29 cellular contexts compared by ENCODE assay signal in the genomic region with DNA sequence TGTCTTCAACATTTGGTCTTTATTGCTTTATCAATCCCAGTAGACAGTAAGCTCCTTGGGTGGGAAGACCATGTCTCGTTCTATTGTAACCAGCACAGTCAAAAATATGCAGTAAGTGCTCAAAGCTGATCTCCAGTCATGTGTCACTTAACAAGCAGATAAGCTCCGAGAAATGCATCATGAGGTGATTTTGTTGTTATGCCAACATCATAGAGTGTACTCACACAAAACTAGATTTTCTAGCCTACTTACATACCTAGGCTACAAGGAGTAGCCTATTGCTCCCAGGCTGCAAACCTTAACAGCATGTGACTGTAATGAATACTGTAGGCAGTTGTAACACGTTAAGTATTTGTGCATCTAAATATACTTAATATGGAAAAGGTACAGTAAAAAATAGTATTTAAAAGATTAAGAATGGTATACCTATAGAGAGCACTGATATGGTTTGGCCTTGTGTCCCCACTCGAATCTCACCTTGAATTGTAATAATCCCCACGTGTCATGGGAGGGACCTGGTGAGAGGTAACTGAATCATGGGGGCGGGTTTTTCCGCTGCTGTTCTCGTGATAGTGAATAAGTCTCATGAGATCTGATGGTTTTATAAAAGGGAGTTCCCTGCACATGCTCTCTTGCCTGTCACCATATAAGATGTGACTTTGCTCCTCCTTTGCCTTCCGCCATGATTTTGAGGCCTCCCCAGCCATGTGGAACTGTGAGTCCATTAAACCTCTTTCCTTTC.
"Had no signal": no experiment of that assay in that cellular context is flagged by ENCODE, and none has a peak within 500 bp of the region (broad histone marks: within the 10 kb centered on the region; RNA-seq: fewer than 3 reads in every experiment).

No MANE protein-coding gene starts in this region.

- H3K4me3 ChIP-seq: breast epithelium, gastrocnemius medialis, skin epidermis, suprapubic skin, tibial artery, uterus had no signal

- H3K36me3 Mint-ChIP-seq: activated naive CD4-positive, alpha-beta T cell treated with anti-CD3 and anti-CD28 coated beads, Interleukin-2, amount 10 ng/mL, durations not matched to agents 7 days and 5 days; memory B cell had no signal

- H3K4me1 ChIP-seq: breast epithelium, gastrocnemius medialis, parathyroid adenoma, suprapubic skin, uterus had no signal

- H3K9me3 Mint-ChIP-seq: activated CD4-positive, alpha-beta T cell treated with anti-CD3 and anti-CD28 coated beads, Interleukin-2, amount 10 ng/mL, durations not matched to agents 24 days and 14 days; activated naive CD4-positive, alpha-beta T cell treated with anti-CD3 and anti-CD28 coated beads, Interleukin-2, amount 10 ng/mL, durations not matched to agents 7 days and 5 days; activated T-helper 1 cell treated with anti-CD3 and anti-CD28 coated beads, Interleukin-12 subunit alpha, Interleukin-12 subunit beta, Interleukin-2, Interleukin-4 antibody, amounts not matched to agents 30 ng/mL and 10 ng/mL and 1 ng/mL, durations not matched to agents 14 hours and 24 hours and 36 hours; naive thymus-derived CD4-positive, alpha-beta T cell; T-helper 1 cell treated with Interleukin-12 subunit alpha and Interleukin-12 subunit beta and Interleukin-4 antibody, amounts not matched to agents 30 μg/mL and 1 μg/mL, for 36 hours had no signal

- ATAC-seq: gastrocnemius medialis; naive thymus-derived CD4-positive, alpha-beta T cell; sciatic nerve had no signal

- H3K27me3 ChIP-seq: breast epithelium, gastrocnemius medialis, suprapubic skin, tibial artery, uterus had no signal

- H3K4me1 Mint-ChIP-seq: activated CD4-positive, alpha-beta T cell treated with anti-CD3 and anti-CD28 coated beads, Interleukin-2, amount 10 ng/mL, durations not matched to agents 24 days and 14 days; activated naive CD4-positive, alpha-beta T cell treated with anti-CD3 and anti-CD28 coated beads, Interleukin-2, amount 10 ng/mL, durations not matched to agents 7 days and 5 days; memory B cell; naive thymus-derived CD4-positive, alpha-beta T cell had no signal

- H3K27me3 Mint-ChIP-seq: activated CD4-positive, alpha-beta T cell treated with anti-CD3 and anti-CD28 coated beads, Interleukin-2, amount 10 ng/mL, durations not matched to agents 24 days and 14 days; activated naive CD4-positive, alpha-beta T cell treated with anti-CD3 and anti-CD28 coated beads, Interleukin-2, amount 10 ng/mL, durations not matched to agents 7 days and 5 days; memory B cell; naive thymus-derived CD4-positive, alpha-beta T cell had no signal

- H3K9me3 ChIP-seq: breast epithelium, gastrocnemius medialis, suprapubic skin, tibial artery, uterus had no signal

- DNase-seq: activated CD4-positive, alpha-beta T cell treated with anti-CD3 and anti-CD28 coated beads, Interleukin-2, amount 10 ng/mL, durations not matched to agents 24 days and 14 days; activated CD8-positive, alpha-beta memory T cell treated with anti-CD3 and anti-CD28 coated beads, Interleukin-2, amount 50 U/mL, for 4 hours; activated effector memory CD4-positive, alpha-beta T cell treated with anti-CD3 and anti-CD28 coated beads, Interleukin-2, amount 50 U/mL, for 16 hours; activated naive CD4-positive, alpha-beta T cell treated with anti-CD3 and anti-CD28 coated beads, Interleukin-2, amount 10 ng/mL, durations not matched to agents 7 days and 5 days; activated T-cell treated with anti-CD3 and anti-CD28 coated beads, Interleukin-2, amount 50 U/mL, for 1 hour; amniotic stem cell; dermis blood vessel endothelial cell; effector CD4-positive, alpha-beta T cell; gastrocnemius medialis; glutamatergic neuron; midbrain; naive thymus-derived CD4-positive, alpha-beta T cell; nucleus accumbens; stimulated activated CD4-positive, alpha-beta T cell treated with anti-CD3 and anti-CD28 coated beads, Interleukin-12 subunit alpha, Interleukin-12 subunit beta, amount 100 ng/mL, for 4 hours; stimulated activated naive CD4-positive, alpha-beta T cell; SW 1271; T-helper 9 cell; tibial artery; uterus had no signal

- H3K4me3 Mint-ChIP-seq: activated CD4-positive, alpha-beta T cell treated with anti-CD3 and anti-CD28 coated beads, Interleukin-2, amount 10 ng/mL, durations not matched to agents 24 days and 14 days; activated naive CD4-positive, alpha-beta T cell treated with anti-CD3 and anti-CD28 coated beads, Interleukin-2, amount 10 ng/mL, durations not matched to agents 7 days and 5 days; activated T-helper 1 cell treated with anti-CD3 and anti-CD28 coated beads, Interleukin-12 subunit alpha, Interleukin-12 subunit beta, Interleukin-2, Interleukin-4 antibody, amounts not matched to agents 30 ng/mL and 10 ng/mL and 1 ng/mL, durations not matched to agents 14 hours and 24 hours and 36 hours; memory B cell; naive thymus-derived CD4-positive, alpha-beta T cell; T-helper 1 cell treated with Interleukin-12 subunit alpha and Interleukin-12 subunit beta and Interleukin-4 antibody, amounts not matched to agents 30 μg/mL and 1 μg/mL, for 36 hours had no signal

- H3K27ac ChIP-seq: breast epithelium, epithelial cell of prostate, gastrocnemius medialis, parathyroid adenoma, skin epidermis, suprapubic skin, tibial artery, uterus, VCaP had no signal

- H3K27ac Mint-ChIP-seq: activated CD4-positive, alpha-beta T cell treated with anti-CD3 and anti-CD28 coated beads, Interleukin-2, amount 10 ng/mL, durations not matched to agents 24 days and 14 days; activated naive CD4-positive, alpha-beta T cell treated with anti-CD3 and anti-CD28 coated beads, Interleukin-2, amount 10 ng/mL, durations not matched to agents 7 days and 5 days; activated T-helper 1 cell treated with anti-CD3 and anti-CD28 coated beads, Interleukin-12 subunit alpha, Interleukin-12 subunit beta, Interleukin-2, Interleukin-4 antibody, amounts not matched to agents 30 ng/mL and 10 ng/mL and 1 ng/mL, durations not matched to agents 14 hours and 24 hours and 36 hours; memory B cell; naive thymus-derived CD4-positive, alpha-beta T cell; T-helper 1 cell treated with Interleukin-12 subunit alpha and Interleukin-12 subunit beta and Interleukin-4 antibody, amounts not matched to agents 30 μg/mL and 1 μg/mL, for 36 hours had no signal
